In the genomic region with DNA sequence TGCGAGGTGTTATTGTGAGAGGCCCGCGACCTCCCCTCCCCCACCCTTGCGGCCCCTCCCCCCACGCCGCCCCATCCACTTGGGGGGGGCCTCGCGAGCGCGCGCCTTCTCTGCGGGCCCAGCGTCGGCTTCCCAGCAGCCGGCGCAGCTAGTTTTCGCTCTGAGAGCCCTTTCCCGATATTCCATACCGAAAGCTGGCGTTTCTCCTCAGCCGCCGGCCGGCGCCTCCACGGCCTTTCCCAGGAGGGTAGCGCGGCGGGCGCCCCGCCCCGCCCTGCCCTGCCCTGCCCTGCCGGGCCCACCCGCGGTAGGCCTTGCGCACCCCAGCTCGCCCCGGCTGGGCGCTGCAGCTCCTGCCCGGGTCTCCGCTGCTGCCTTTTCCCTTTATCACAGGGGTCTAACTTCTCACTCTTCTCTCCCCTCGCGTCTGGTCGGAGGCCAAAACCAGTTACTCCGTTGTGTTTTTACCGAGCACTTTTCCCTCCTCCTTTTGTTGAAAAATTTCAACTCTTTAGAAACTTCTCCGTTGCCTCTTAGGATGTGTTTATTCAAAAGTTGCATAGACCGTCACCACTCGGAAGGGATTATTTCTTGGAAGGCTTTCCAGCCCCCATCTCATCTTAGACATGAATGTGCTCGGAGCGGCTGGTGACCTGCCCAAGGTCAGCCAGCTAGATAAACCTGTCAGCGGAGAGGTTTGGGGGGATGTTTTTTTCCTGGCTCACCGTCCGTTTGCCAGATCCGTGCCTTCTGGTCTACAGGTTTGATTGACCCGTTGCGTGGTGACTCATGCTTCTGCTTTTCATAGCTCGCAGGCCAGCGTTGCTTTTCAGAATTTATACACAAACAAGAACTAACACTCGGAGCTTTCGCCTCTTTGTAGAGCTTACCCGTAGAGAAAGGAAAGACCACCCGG, we compare ENCODE assay signal across 8 cellular contexts. TPM values are rescaled to one million over a fixed set of nuclear protein-coding genes. Genes with fewer than 3 reads are reported as not detected.
DNase-seq lines count a peak whose midpoint lies in the region; ATAC-seq and TF ChIP-seq lines count a peak whose summit lies in the region.

No MANE protein-coding gene starts in this region.

- H3K36me3 ChIP-seq in body of pancreas (replicated peaks in 1 of 2; ENCODE audit: insufficient read depth in 1 of 2, low read depth in 2 of 2) (no peaks in the 10 kb centered on the region), hepatocyte (replicated peaks; ENCODE audit: insufficient read depth, low read depth) (no peaks in the 10 kb centered on the region)

- TF ChIP-seq CTCF in body of pancreas (IDR thresholded peaks at IDR 0.05) (no peak), hepatocyte (IDR thresholded peaks at IDR 0.05; ENCODE audit: poor library complexity) (no peak)

- DNase-seq in ELR (ENCODE audit: low read depth) (peak; percentile 86), HPDE6-E6E7 (ENCODE audit: extremely low spot score) (peak; percentile 84), SKM-1 (lab: John Stamatoyannopoulos, UW; ENCODE audit: unreplicated experiment) (peak; percentile 59), body of pancreas (peak; percentile 75 to 89 (median 80)), hepatocyte (ENCODE audit: low spot score) (peak; percentile 79), renal cortical epithelial cell (ENCODE audit: low read depth) (peak; percentile 77), NCI-H1048 (lab: John Stamatoyannopoulos, UW) (no peak)

- ATAC-seq in GM21423 (IDR thresholded peaks at IDR 0.05; ENCODE audit: unreplicated experiment) = peak; percentile 49
- peak; percentile 65 for ATAC-seq in body of pancreas

- peak overlapping the region; percentile 93 to 97 (median 95) for H3K27ac ChIP-seq in body of pancreas
- peak overlapping the region; percentile 95 for H3K27ac ChIP-seq in hepatocyte

- peaks cover 40% of the 10 kb centered on the region for H3K4me1 ChIP-seq in body of pancreas
- H3K4me1 ChIP-seq in hepatocyte (ENCODE audit: insufficient read depth) = peaks cover 18% of the 10 kb centered on the region

- TF ChIP-seq POLR2A in body of pancreas (IDR thresholded peaks at IDR 0.05) = peak in 2 of 3 donors; percentile 35 to 46

- H3K79me2 ChIP-seq in hepatocyte = peaks cover 56% of the 10 kb centered on the region

- H3K9me2 ChIP-seq in hepatocyte (replicated peaks; ENCODE audit: insufficient read depth) = no peaks in the 10 kb centered on the region

- H3K27me3 ChIP-seq in body of pancreas (no peaks in the 10 kb centered on the region), hepatocyte (no peaks in the 10 kb centered on the region)

- H3K9me3 ChIP-seq in body of pancreas = no peaks in the 10 kb centered on the region
- H3K9me3 ChIP-seq in hepatocyte (ENCODE audit: low read depth) = no peaks in the 10 kb centered on the region

- H3K4me3 ChIP-seq in body of pancreas = peak overlapping the region; percentile 71 to 91
- H3K4me3 ChIP-seq in hepatocyte = peak overlapping the region; percentile 99

- WGBS in body of pancreas, 2 donors = 0% methylated on average over 30 to 59 of the region's 62 CpGs
- WGBS in hepatocyte (ENCODE audit: low lambda C conversion rate, missing lambda C conversion rate) = 1% methylated on average over 43 of the region's 62 CpGs

- H4K20me1 ChIP-seq in hepatocyte (ENCODE audit: insufficient read depth, poor library complexity, severe bottlenecking) = peaks cover 51% of the 10 kb centered on the region

- peak overlapping the region; percentile 90 for H3K4me2 ChIP-seq in hepatocyte

- peak overlapping the region; percentile 98 for H2AFZ ChIP-seq in hepatocyte

- intact Hi-C loops in body of pancreas (cut with DNase I) = no loop called here

RNA-seq across cellular contexts. Expression of gene PAFAH1B2, which starts 0.6 kb away (rescaled TPM):
- 10 to 100 TPM; 30.0 to 44.9 TPM for total RNA-seq in body of pancreas
- total RNA-seq in hepatocyte = 93.3 and 103 TPM in 2 replicates
- 30.8 and 31.0 TPM in 2 replicates for polyA plus RNA-seq in hepatocyte
- 238 and 242 TPM in 2 replicates for total RNA-seq in renal cortical epithelial cell

RNA-seq across cellular contexts. Expression of gene SIDT2, which starts 33.8 kb away (rescaled TPM):
- total RNA-seq in body of pancreas = 10 to 100 TPM; 42.0 to 88.7 TPM
- total RNA-seq in hepatocyte = 27.1 and 32.0 TPM in 2 replicates
- polyA plus RNA-seq in hepatocyte = 16.7 and 19.9 TPM in 2 replicates
- total RNA-seq in renal cortical epithelial cell = 5.4 and 35.5 TPM in 2 replicates

RNA-seq across cellular contexts. Expression of gene SIK3, which starts 46.5 kb away (rescaled TPM):
- total RNA-seq in body of pancreas (10 to 100 TPM; 24.1 to 46.1 TPM), hepatocyte (17.7 and 19.1 TPM in 2 replicates), renal cortical epithelial cell (7.6 and 31.3 TPM in 2 replicates)
- polyA plus RNA-seq in hepatocyte = 15.8 and 16.7 TPM in 2 replicates

RNA-seq across cellular contexts. Expression of gene TAGLN, which starts 54.4 kb away (rescaled TPM):
- total RNA-seq in body of pancreas (100 to 1,000 TPM; 124 to 372 TPM), hepatocyte (126 and 150 TPM in 2 replicates), renal cortical epithelial cell (68.5 and 487 TPM in 2 replicates)
- 94.0 and 113 TPM in 2 replicates for polyA plus RNA-seq in hepatocyte
